Comparison of ENCODE assay signal across 7 cellular contexts in genomic region chr2:10120938-10121574, GRCh38. TPM values are rescaled to one million over a fixed set of nuclear protein-coding genes. Genes with fewer than 3 reads are reported as not detected.
DNase-seq lines count a peak whose midpoint lies in the region; ATAC-seq and TF ChIP-seq lines count a peak whose summit lies in the region.

No MANE protein-coding gene starts in this region.

- H3K9me3 ChIP-seq in adipocyte (ENCODE audit: control insufficient read depth, low read length) (no peaks in the 10 kb centered on the region), left lung (no peaks in the 10 kb centered on the region), vagina (no peaks in the 10 kb centered on the region)

- H3K4me3 ChIP-seq in GM12864 (ENCODE audit: low read depth, low read length) (peak overlapping the region; percentile 90), adipocyte (ENCODE audit: low read length) (peak overlapping the region; percentile 85), left lung (peak overlapping the region; percentile 69 to 72), vagina (peak overlapping the region; percentile 58 to 66)

- H3K27ac ChIP-seq in left lung = peak overlapping the region; percentile 63 to 79
- H3K27ac ChIP-seq in vagina = peak overlapping the region; percentile 60

- ATAC-seq in left lung (no peak), HG03108 (IDR thresholded peaks at IDR 0.05; ENCODE audit: unreplicated experiment) (no peak), GM21737 (IDR thresholded peaks at IDR 0.05; ENCODE audit: unreplicated experiment) (no peak)

- H3K9ac ChIP-seq in adipocyte (ENCODE audit: low read length) = peak overlapping the region; percentile 77

- intact Hi-C loops in left lung (cut with DNase I) (no loop called here), vagina (cut with DNase I) (no loop called here)

- TF ChIP-seq CTCF in GM12864 (IDR thresholded peaks at IDR 0.05; ENCODE audit: low read depth, low read length, missing control alignments) (no peak), left lung (IDR thresholded peaks at IDR 0.05) (no peak), vagina (IDR thresholded peaks at IDR 0.05) (no peak)

- H3K27me3 ChIP-seq in adipocyte (replicated peaks; ENCODE audit: control insufficient read depth, insufficient read depth, low read length) = no peaks in the 10 kb centered on the region
- peaks cover 0 to 23% of the 10 kb centered on the region in 2 donors for H3K27me3 ChIP-seq in left lung
- H3K27me3 ChIP-seq in vagina = peaks cover 6% of the 10 kb centered on the region

- H3K4me1 ChIP-seq in adipocyte (ENCODE audit: control insufficient read depth, insufficient read depth, low read length) (peaks cover 42% of the 10 kb centered on the region), left lung (peaks cover 15 to 72% of the 10 kb centered on the region in 2 donors), vagina (peaks cover 31% of the 10 kb centered on the region)

- DNase-seq in GM12864 (ENCODE audit: low read depth) (no peak), LoVo (ENCODE audit: low spot score) (peak; percentile 70), adipocyte (ENCODE audit: low read depth) (peak; percentile 23), left lung (no peak), vagina (ENCODE audit: extremely low spot score in 2 of 2) (no peak)

- H3K36me3 ChIP-seq in adipocyte (ENCODE audit: control insufficient read depth, insufficient read depth, low read length, severe bottlenecking) (no peaks in the 10 kb centered on the region), left lung (no peaks in the 10 kb centered on the region), vagina (no peaks in the 10 kb centered on the region)

- TF ChIP-seq POLR2A in vagina (IDR thresholded peaks at IDR 0.05) = no peak

RNA-seq across cellular contexts. Expression of gene RRM2, which starts 1.5 kb away (rescaled TPM):
- 10 to 100 TPM; 24.9 to 43.8 TPM for total RNA-seq in left lung
- 11.0 TPM for total RNA-seq in vagina

RNA-seq across cellular contexts. Expression of gene CYS1, which starts 40.8 kb away (rescaled TPM):
- total RNA-seq in left lung (under 1 TPM; 0.60 to 0.93 TPM), vagina (13.5 TPM)

Comparison
In these comparisons a context has a peak if more than half of its experiments do, and no peak if none do; other contexts are left out.
1. DNase-seq: peak in LoVo (single experiment) and adipocyte (single experiment); none in GM12864 (single experiment), left lung (0 of 2) and vagina (0 of 2).
2. Peak in every context shown above with its lines, with median percentiles within 50 percentile points of each other: H3K4me3 ChIP-seq.